Comparison of ENCODE assay signal across 8 cellular contexts in genomic region chr7:46751927-46752723, GRCh38.
DNase-seq lines count a peak whose midpoint lies in the region; ATAC-seq and TF ChIP-seq lines count a peak whose summit lies in the region.
"Not testable (repeated sequence)": the region's sequence is repeated elsewhere in the genome, so short reads cannot be mapped to it uniquely, and the experiment has no call there.

No MANE protein-coding gene starts in this region.

- peak overlapping the region; percentile 52 for H2AK5ac ChIP-seq in trophoblast cell (ENCODE audit: low read length)

- ATAC-seq in right cardiac atrium = peak; percentile 85 to 86

- intact Hi-C loops in right cardiac atrium (cut with DNase I); uterus (cut with DNase I; ENCODE audit: low total_unique reads): not testable (repeated sequence)

- not testable (repeated sequence) for H2AFZ ChIP-seq in SK-N-SH (ENCODE audit: low read depth); trophoblast cell (ENCODE audit: insufficient read depth, low read length, poor library complexity)

- H3K4me3 ChIP-seq in SK-N-SH (ENCODE audit: low read depth in 2 of 2, low read length in 1 of 2); cardiac fibroblast (replicated peaks in 1 of 2; ENCODE audit: low read depth in 2 of 2, low read length in 2 of 2); right cardiac atrium (ENCODE audit: low read length); trophoblast cell (ENCODE audit: low read depth, low read length); uterus: not testable (repeated sequence)

- H4K12ac ChIP-seq in trophoblast cell (ENCODE audit: low read depth, low read length) = not testable (repeated sequence)

- not testable (repeated sequence) for H3K9me2 ChIP-seq in SK-N-SH

- H3K4ac ChIP-seq in trophoblast cell (ENCODE audit: low read depth, low read length) = not testable (repeated sequence)

- not testable (repeated sequence) for H3K36me3 ChIP-seq in SK-N-SH (replicated peaks in 1 of 2; ENCODE audit: control insufficient read depth in 1 of 2, insufficient read depth in 2 of 2, low read length in 1 of 2); trophoblast cell (ENCODE audit: control insufficient read depth in 1 of 2, insufficient read depth in 2 of 2, low read length in 2 of 2); uterus

- H3K27ac ChIP-seq in SK-N-SH (ENCODE audit: low read depth in 2 of 2, low read length in 1 of 2) (peak overlapping the region; percentile 51 to 82; a peak in 3 of 4 replicates), uterus (peak overlapping the region; percentile 61 to 71)
- not testable (repeated sequence) for H3K27ac ChIP-seq in right cardiac atrium (ENCODE audit: low read length); trophoblast cell (ENCODE audit: low read depth, low read length)

- WGBS in SK-N-SH (ENCODE audit: low lambda C conversion rate) = 69% methylated on average over 11 of the region's 11 CpGs
- 80% methylated on average over 11 of the region's 11 CpGs for WGBS in right cardiac atrium
- no CpG with 5 or more reads among the region's 11 CpGs for WGBS in trophoblast cell (ENCODE audit: extremely low coverage, insufficient coverage, insufficient read length)

- TF ChIP-seq EP300 in SK-N-SH (IDR thresholded peaks at IDR 0.05; ENCODE audit: borderline replicate concordance in 1 of 2, low read depth in 1 of 2, low read length in 1 of 2) = peak in 1 of 2 experiments; percentile 49; a peak in 1 of 4 replicates

- not testable (repeated sequence) for TF ChIP-seq POLR2A in uterus (IDR thresholded peaks at IDR 0.05)

- CTCF ChIA-PET in SK-N-SH (lab: Yijun Ruan, JAX) = interaction anchor here (1.5 kb wide), 1 partner anchor 830 kb away, joined by 5 read pairs; the partner anchor contains the start of gene IGFBP3

- H3K9ac ChIP-seq in SK-N-SH; trophoblast cell (ENCODE audit: low read length): not testable (repeated sequence)

- not testable (repeated sequence) for H3K23ac ChIP-seq in trophoblast cell (ENCODE audit: low read length)

- H4K8ac ChIP-seq in trophoblast cell (ENCODE audit: low read depth, low read length) = not testable (repeated sequence)

- peaks cover 51% of the 10 kb centered on the region for H3F3A ChIP-seq in SK-N-SH (replicated peaks; ENCODE audit: insufficient read depth)

- not testable (repeated sequence) for H3K79me2 ChIP-seq in SK-N-SH (ENCODE audit: insufficient read depth); trophoblast cell (ENCODE audit: control insufficient read depth, insufficient read depth, low read length, poor library complexity)

- not testable (repeated sequence) for TF ChIP-seq CTCF in SK-N-SH (IDR thresholded peaks at IDR 0.05); cardiac fibroblast (IDR thresholded peaks at IDR 0.05; ENCODE audit: low read depth, low read length); uterus (IDR thresholded peaks at IDR 0.05)

- peak overlapping the region; percentile 77 for H2BK120ac ChIP-seq in trophoblast cell (ENCODE audit: insufficient read depth, low read length, poor library complexity)

- not testable (repeated sequence) for H3K27me3 ChIP-seq in SK-N-SH (ENCODE audit: insufficient read depth); right cardiac atrium (ENCODE audit: control insufficient read depth, insufficient read depth); trophoblast cell (ENCODE audit: insufficient read depth, low read length); uterus

- not testable (repeated sequence) for H3K9me3 ChIP-seq in SK-N-SH; right cardiac atrium (ENCODE audit: control insufficient read depth, low read length); trophoblast cell (ENCODE audit: insufficient read depth, low read depth, low read length); uterus

- DNase-seq in EL = peak; percentile 85
- DNase-seq in HT1080 (ENCODE audit: low read depth) = peak; percentile 48
- not testable (repeated sequence) for DNase-seq in SK-N-SH, trophoblast cell
- peak; percentile 71 to 87 for DNase-seq in cardiac fibroblast (ENCODE audit: low read depth in 2 of 2)
- DNase-seq in fibroblast of peridontal ligament (ENCODE audit: extremely low read depth) = peak; percentile 47
- DNase-seq in right cardiac atrium = peak; percentile 19 to 67 (median 58)
- DNase-seq in uterus = peak in 1 of 2 donors; percentile 62

- H4K20me1 ChIP-seq in SK-N-SH (ENCODE audit: insufficient read depth) = not testable (repeated sequence)

- H3K4me2 ChIP-seq in SK-N-SH = peak overlapping the region; percentile 30
- H3K4me2 ChIP-seq in trophoblast cell (ENCODE audit: low read length) = not testable (repeated sequence)

- not testable (repeated sequence) for TF ChIP-seq RAD21 in SK-N-SH (IDR thresholded peaks at IDR 0.05; ENCODE audit: low read length)

- H2BK12ac ChIP-seq in trophoblast cell (ENCODE audit: low read length) = peak overlapping the region; percentile 70

- not testable (repeated sequence) for H2BK5ac ChIP-seq in trophoblast cell (ENCODE audit: low read depth, low read length, poor library complexity)

- H3K14ac ChIP-seq in trophoblast cell (ENCODE audit: low read length) = peak overlapping the region; percentile 66

- H3K4me1 ChIP-seq in SK-N-SH (ENCODE audit: control insufficient read depth in 1 of 2, insufficient read depth in 2 of 2, low read depth in 1 of 2, low read length in 1 of 2) = peaks cover 23 to 48% of the 10 kb centered on the region in 2 experiments
- H3K4me1 ChIP-seq in right cardiac atrium (ENCODE audit: control insufficient read depth, insufficient read depth, low read length); uterus: not testable (repeated sequence)
- peaks cover 14 to 24% of the 10 kb centered on the region in 2 experiments for H3K4me1 ChIP-seq in trophoblast cell (ENCODE audit: control insufficient read depth in 1 of 2, insufficient read depth in 2 of 2, low read length in 2 of 2)

- H3K18ac ChIP-seq in trophoblast cell (ENCODE audit: low read length) = not testable (repeated sequence)

- peak overlapping the region; percentile 15 for H4K91ac ChIP-seq in trophoblast cell (ENCODE audit: low read depth, low read length)

- POLR2A ChIA-PET in SK-N-SH (lab: Yijun Ruan, JAX) = not testable (repeated sequence)

- H3K79me1 ChIP-seq in trophoblast cell (ENCODE audit: low read length) = peaks cover 25% of the 10 kb centered on the region

TF ChIP-seq in SK-N-SH, 30 proteins besides CTCF, POLR2A, EP300 and RAD21:
- TF ChIP-seq FOSL2 (IDR thresholded peaks at IDR 0.05; ENCODE audit: borderline replicate concordance, low read depth) (peak; percentile 55; the same call in 1 of the 2 replicates), JUND (IDR thresholded peaks at IDR 0.05) (peak; percentile 45; the same call in 1 of the 2 replicates), TCF12 (IDR thresholded peaks at IDR 0.05) (peak; percentile 77), MAX (IDR thresholded peaks at IDR 0.05; ENCODE audit: low read depth) (peak; percentile 66), NFIC (IDR thresholded peaks at IDR 0.05; ENCODE audit: borderline replicate concordance) (peak; percentile 72), ZBTB33 (IDR thresholded peaks at IDR 0.05; ENCODE audit: borderline replicate concordance, low read depth) (peak; percentile 41; the same call in 1 of the 2 replicates)
- TF ChIP-seq, protein P1, sequence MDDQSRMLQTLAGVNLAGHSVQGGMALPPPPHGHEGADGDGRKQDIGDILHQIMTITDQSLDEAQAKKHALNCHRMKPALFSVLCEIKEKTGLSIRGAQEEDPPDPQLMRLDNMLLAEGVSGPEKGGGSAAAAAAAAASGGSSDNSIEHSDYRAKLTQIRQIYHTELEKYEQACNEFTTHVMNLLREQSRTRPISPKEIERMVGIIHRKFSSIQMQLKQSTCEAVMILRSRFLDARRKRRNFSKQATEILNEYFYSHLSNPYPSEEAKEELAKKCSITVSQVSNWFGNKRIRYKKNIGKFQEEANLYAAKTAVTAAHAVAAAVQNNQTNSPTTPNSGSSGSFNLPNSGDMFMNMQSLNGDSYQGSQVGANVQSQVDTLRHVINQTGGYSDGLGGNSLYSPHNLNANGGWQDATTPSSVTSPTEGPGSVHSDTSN (IDR thresholded peaks at IDR 0.05) = peak; percentile 69
TF ChIP-seq in SK-N-SH: peak in this region for 7; not testable (repeated sequence) for 23.
